21 cellular contexts compared by ENCODE assay signal in genomic region chr6:101716810-101717209, GRCh38.
"Had no signal": no experiment of that assay in that cellular context is flagged by ENCODE, and none has a peak within 500 bp of the region (broad histone marks: within the 10 kb centered on the region; RNA-seq: fewer than 3 reads in every experiment).

No MANE protein-coding gene starts in this region.

- H3K9me3 Mint-ChIP-seq: activated naive CD8-positive, alpha-beta T cell treated with anti-CD3 and anti-CD28 coated beads, Interleukin-2, amount 50 U/mL, for 24 hours; activated T-helper 17 cell treated with anti-CD3 and anti-CD28 coated beads, Interleukin-2, amount 50 U/mL, for 72 hours; memory B cell; stimulated activated naive B cell treated with anti-CD40 and anti-IgM and Interleukin-4, amounts not matched to agents 10 μg/mL and 1 μg/mL and 100 μg/mL, for 72 hours had no signal

- H3K4me1 Mint-ChIP-seq: activated naive CD8-positive, alpha-beta T cell treated with anti-CD3 and anti-CD28 coated beads, Interleukin-2, amount 50 U/mL, for 24 hours; activated T-helper 17 cell treated with anti-CD3 and anti-CD28 coated beads, Interleukin-2, amount 50 U/mL, for 72 hours; memory B cell; natural killer cell; stimulated activated naive B cell treated with anti-CD40 and anti-IgM and Interleukin-4, amounts not matched to agents 10 μg/mL and 1 μg/mL and 100 μg/mL, for 72 hours had no signal

- H3K27ac ChIP-seq: foreskin keratinocyte, left ventricle myocardium inferior, skin epidermis, thyroid gland, VCaP had no signal

- H3K36me3 Mint-ChIP-seq: memory B cell; natural killer cell; stimulated activated naive B cell treated with anti-CD40 and anti-IgM and Interleukin-4, amounts not matched to agents 10 μg/mL and 1 μg/mL and 100 μg/mL, for 72 hours had no signal

- DNase-seq: activated CD4-positive, alpha-beta T cell treated with anti-CD3 and anti-CD28 coated beads, Interleukin-2, amount 50 U/mL, for 48 hours; activated naive CD4-positive, alpha-beta T cell treated with Interleukin-2 at 50 U/mL for 16 hours; activated naive CD8-positive, alpha-beta T cell treated with anti-CD3 and anti-CD28 coated beads, Interleukin-2, amount 50 U/mL, for 24 hours; aorta; effector CD8-positive, alpha-beta T cell; foreskin keratinocyte; glutamatergic neuron; hypothalamus; left ventricle myocardium inferior; natural killer cell; right cardiac atrium; stimulated activated CD4-positive, alpha-beta T cell treated with anti-CD3 and anti-CD28 coated beads, Interleukin-15, amount 100 ng/mL, for 24 hours; stimulated activated CD4-positive, alpha-beta T cell treated with anti-CD3 and anti-CD28 coated beads, Interleukin-4, amount 100 ng/mL, for 1 hour; stimulated activated naive B cell treated with anti-CD40 and anti-IgM and Interleukin-4, amounts not matched to agents 10 μg/mL and 1 μg/mL and 100 μg/mL, for 72 hours; T1000; thyroid gland had no signal

- H3K4me3 ChIP-seq: left ventricle myocardium inferior, skin epidermis, thyroid gland had no signal

- H3K9me3 ChIP-seq: left ventricle myocardium inferior, thyroid gland had no signal

- H3K27me3 ChIP-seq: foreskin keratinocyte, thyroid gland had no signal

- H3K4me1 ChIP-seq: foreskin keratinocyte, left ventricle myocardium inferior, thyroid gland had no signal

- ATAC-seq: activated naive CD8-positive, alpha-beta T cell treated with anti-CD3 and anti-CD28 coated beads, Interleukin-2, amount 50 U/mL, for 24 hours; activated T-helper 17 cell treated with anti-CD3 and anti-CD28 coated beads, Interleukin-2, amount 50 U/mL, for 72 hours; foreskin keratinocyte; natural killer cell; right cardiac atrium; stimulated activated naive B cell treated with anti-CD40 and anti-IgM and Interleukin-4, amounts not matched to agents 10 μg/mL and 1 μg/mL and 100 μg/mL, for 72 hours had no signal

- H3K27ac Mint-ChIP-seq: activated naive CD8-positive, alpha-beta T cell treated with anti-CD3 and anti-CD28 coated beads, Interleukin-2, amount 50 U/mL, for 24 hours; activated T-helper 17 cell treated with anti-CD3 and anti-CD28 coated beads, Interleukin-2, amount 50 U/mL, for 72 hours; memory B cell; natural killer cell; progenitor cell of endocrine pancreas; stimulated activated naive B cell treated with anti-CD40 and anti-IgM and Interleukin-4, amounts not matched to agents 10 μg/mL and 1 μg/mL and 100 μg/mL, for 72 hours had no signal

- H3K4me3 Mint-ChIP-seq: activated naive CD8-positive, alpha-beta T cell treated with anti-CD3 and anti-CD28 coated beads, Interleukin-2, amount 50 U/mL, for 24 hours; activated T-helper 17 cell treated with anti-CD3 and anti-CD28 coated beads, Interleukin-2, amount 50 U/mL, for 72 hours; memory B cell; natural killer cell; stimulated activated naive B cell treated with anti-CD40 and anti-IgM and Interleukin-4, amounts not matched to agents 10 μg/mL and 1 μg/mL and 100 μg/mL, for 72 hours had no signal

- H3K36me3 ChIP-seq: left ventricle myocardium inferior, thyroid gland had no signal

- H3K27me3 Mint-ChIP-seq: activated naive CD8-positive, alpha-beta T cell treated with anti-CD3 and anti-CD28 coated beads, Interleukin-2, amount 50 U/mL, for 24 hours; activated T-helper 17 cell treated with anti-CD3 and anti-CD28 coated beads, Interleukin-2, amount 50 U/mL, for 72 hours; memory B cell; progenitor cell of endocrine pancreas; stimulated activated naive B cell treated with anti-CD40 and anti-IgM and Interleukin-4, amounts not matched to agents 10 μg/mL and 1 μg/mL and 100 μg/mL, for 72 hours had no signal
